ENCODE assay signal across 12 cellular contexts in genomic region chr4:72375050-72375736, GRCh38.
A peak's percentile ranks its signal among the peaks of the same experiment; 100 is the strongest.
DNase-seq lines count a peak whose midpoint lies in the region; ATAC-seq lines count a peak whose summit lies in the region.
"Had no signal": no experiment of that assay in that cellular context is flagged by ENCODE, and none has a peak within 500 bp of the region (broad histone marks: within the 10 kb centered on the region; RNA-seq: fewer than 3 reads in every experiment).

No MANE protein-coding gene starts in this region.

- H3K4me1 ChIP-seq in ACC112 (ENCODE audit: control insufficient read depth, insufficient read depth, low read length, unreplicated experiment) = peaks cover 21% of the 10 kb centered on the region

- H3K79me2 ChIP-seq in ACC112 (ENCODE audit: control insufficient read depth, insufficient read depth, low read length, unreplicated experiment) = no peaks in the 10 kb centered on the region

- peak overlapping the region; percentile 55 for H2AFZ ChIP-seq in ACC112 (ENCODE audit: low read length, unreplicated experiment)

- H3K27ac ChIP-seq in ACC112 (ENCODE audit: low read depth, low read length) = peak overlapping the region; percentile 62

- no peaks in the 10 kb centered on the region for H3K36me3 ChIP-seq in ACC112 (ENCODE audit: insufficient read depth, low read length)

- H3K4me3 ChIP-seq in ACC112 (ENCODE audit: low read depth, low read length) = no peak overlapping the region

- no peaks in the 10 kb centered on the region for H3K27me3 ChIP-seq in ACC112 (ENCODE audit: insufficient read depth, low read length)

- peak; percentile 12 for DNase-seq in KG1 (lab: John Stamatoyannopoulos, UW)
- DNase-seq in amniotic stem cell (lab: John Stamatoyannopoulos, UW) = peak; percentile 55
- peak; percentile 68 for DNase-seq in foreskin melanocyte
- DNase-seq in stimulated activated naive CD4-positive, alpha-beta T cell (lab: John Stamatoyannopoulos, UW) = no peak
- no peak for DNase-seq in T-helper 9 cell
- DNase-seq: activated CD8-positive, alpha-beta memory T cell treated with anti-CD3 and anti-CD28 coated beads, Interleukin-2, amount 10 ng/mL, durations not matched to agents 7 days and 5 days; activated naive CD8-positive, alpha-beta T cell treated with anti-CD3 and anti-CD28 coated beads, Interleukin-2, amount 10 ng/mL, durations not matched to agents 7 days and 5 days; NCI-H146; retina had no signal

- ATAC-seq in GM21528 (IDR thresholded peaks at IDR 0.05; ENCODE audit: low FRiP score, unreplicated experiment) = no peak
- ATAC-seq in GM18520 (IDR thresholded peaks at IDR 0.05; ENCODE audit: unreplicated experiment) = no peak
- ATAC-seq: activated CD8-positive, alpha-beta memory T cell treated with anti-CD3 and anti-CD28 coated beads, Interleukin-2, amount 10 ng/mL, durations not matched to agents 7 days and 5 days had no signal

Comparison
In these comparisons a context has a peak if more than half of its experiments do, and no peak if none do; other contexts are left out.
1. DNase-seq: peak in KG1 (single experiment), amniotic stem cell (single experiment) and foreskin melanocyte (single experiment); none in stimulated activated naive CD4-positive, alpha-beta T cell (0 of 6) and T-helper 9 cell (single experiment).